Comparison of ENCODE assay signal across 9 cellular contexts in genomic region chr4:25030283-25031076, GRCh38. TPM values are rescaled to one million over a fixed set of nuclear protein-coding genes. Genes with fewer than 3 reads are reported as not detected.
DNase-seq lines count a peak whose midpoint lies in the region; ATAC-seq and TF ChIP-seq lines count a peak whose summit lies in the region.
"Had no signal": no experiment of that assay in that cellular context is flagged by ENCODE, and none has a peak within 500 bp of the region (broad histone marks: within the 10 kb centered on the region; RNA-seq: fewer than 3 reads in every experiment).

Gene LGI2, minus strand, starts transcription at chr4:25030946. Its CDS starts 253 bp downstream, at chr4:25030693.

- H3K27ac ChIP-seq in adrenal gland: no peak within 1 kb of the TSS

- H3K27me3 Mint-ChIP-seq in activated naive CD8-positive, alpha-beta T cell: peaks cover 49% of the 10 kb centered on the region
- peaks cover 78% of the 10 kb centered on the region for H3K27me3 Mint-ChIP-seq in activated naive CD8-positive, alpha-beta T cell treated with anti-CD3 and anti-CD28 coated beads for 36 hours

- DNase-seq in activated naive CD8-positive, alpha-beta T cell treated with anti-CD3 and anti-CD28 coated beads for 36 hours: no peak
- DNase-seq in adrenal gland (peak in 4 of 7 donors; percentile 20 to 37 (median 29)), skeletal muscle cell (ENCODE audit: low read depth) (no peak), SIG-M5 (lab: John Stamatoyannopoulos, UW) (no peak), SKM-1 (lab: John Stamatoyannopoulos, UW; ENCODE audit: unreplicated experiment) (no peak)

- H3K9me3 ChIP-seq in adrenal gland (replicated peaks in 1 of 3) (no peaks in the 10 kb centered on the region), iPS-15b (ENCODE audit: control insufficient read depth, insufficient read depth, low read length) (no peaks in the 10 kb centered on the region)

- no peak for ATAC-seq in GM21717 (IDR thresholded peaks at IDR 0.05; ENCODE audit: unreplicated experiment)

- H3K27ac Mint-ChIP-seq in activated naive CD8-positive, alpha-beta T cell: no peak within 1 kb of the TSS
- H3K27ac Mint-ChIP-seq in activated naive CD8-positive, alpha-beta T cell treated with anti-CD3 and anti-CD28 coated beads for 36 hours: no peak within 1 kb of the TSS

- peaks cover 9% of the 10 kb centered on the region for H3K9me3 Mint-ChIP-seq in activated naive CD8-positive, alpha-beta T cell (ENCODE audit: low read depth)
- H3K9me3 Mint-ChIP-seq in activated naive CD8-positive, alpha-beta T cell treated with anti-CD3 and anti-CD28 coated beads for 36 hours: peaks cover 8% of the 10 kb centered on the region

- TF ChIP-seq POLR2A in adrenal gland (IDR thresholded peaks at IDR 0.05): no peak

- peak within 1 kb of the TSS; percentile 55 for H3K9ac ChIP-seq in iPS-15b (ENCODE audit: low read depth, low read length)

- H3K4me3 ChIP-seq in adrenal gland: peak within 1 kb of the TSS in 2 of 4 donors; percentile 20 to 67
- H3K4me3 ChIP-seq in iPS-15b (ENCODE audit: low read depth, low read length): peak within 1 kb of the TSS; percentile 66
- peak within 1 kb of the TSS; percentile 44 for H3K4me3 ChIP-seq in skeletal muscle cell (ENCODE audit: low read depth, low read length)

- H3K4me1 ChIP-seq in adrenal gland (replicated peaks in 1 of 2): peaks cover 7 to 8% of the 10 kb centered on the region in 2 donors
- peaks cover 3% of the 10 kb centered on the region for H3K4me1 ChIP-seq in iPS-15b (ENCODE audit: control insufficient read depth, insufficient read depth, low read length)

- WGBS in adrenal gland, 4 donors: 0 to 1% (median 1%) methylated on average over 12 to 92 of the region's 92 CpGs; no CpG with 5 or more reads in 1 of the 4 donors

- H3K27me3 ChIP-seq in adrenal gland: peaks cover 25% of the 10 kb centered on the region
- peaks cover 39% of the 10 kb centered on the region for H3K27me3 ChIP-seq in iPS-15b (ENCODE audit: control insufficient read depth, insufficient read depth, low read length)

- H3K4me1 Mint-ChIP-seq in activated naive CD8-positive, alpha-beta T cell (ENCODE audit: low read depth): peaks cover 4% of the 10 kb centered on the region
- peaks cover 5% of the 10 kb centered on the region for H3K4me1 Mint-ChIP-seq in activated naive CD8-positive, alpha-beta T cell treated with anti-CD3 and anti-CD28 coated beads for 36 hours

- TF ChIP-seq CTCF in adrenal gland (IDR thresholded peaks at IDR 0.05): no peak

- intact Hi-C loops in adrenal gland (cut with DNase I): no loop called here

- peak within 1 kb of the TSS; percentile 61 for H3K4me3 Mint-ChIP-seq in activated naive CD8-positive, alpha-beta T cell
- H3K4me3 Mint-ChIP-seq in activated naive CD8-positive, alpha-beta T cell treated with anti-CD3 and anti-CD28 coated beads for 36 hours: no peak within 1 kb of the TSS

- H3K36me3 ChIP-seq in adrenal gland (replicated peaks in 1 of 2): no peaks in the 10 kb centered on the region
- H3K36me3 ChIP-seq in iPS-15b (ENCODE audit: control insufficient read depth, insufficient read depth, low read length): no peaks in the 10 kb centered on the region

- no peaks in the 10 kb centered on the region for H3K36me3 Mint-ChIP-seq in activated naive CD8-positive, alpha-beta T cell
- no peaks in the 10 kb centered on the region for H3K36me3 Mint-ChIP-seq in activated naive CD8-positive, alpha-beta T cell treated with anti-CD3 and anti-CD28 coated beads for 36 hours

RNA-seq across cellular contexts. Expression of gene LGI2, which starts in this region (rescaled TPM):
- total RNA-seq in activated naive CD8-positive, alpha-beta T cell treated with anti-CD3 and anti-CD28 coated beads for 36 hours: not detected
- total RNA-seq in adrenal gland: 1 to 10 TPM in 7 of 8 donors, under 1 TPM in 1; 0.72 to 4.9 (median 2.8) TPM
- 1 to 10 TPM in 1 of 3 donors, under 1 TPM in 2; 0.24 to 1.7 (median 0.44) TPM for polyA plus RNA-seq in adrenal gland
- total RNA-seq: activated CD8-positive, alpha-beta memory T cell treated with anti-CD3 and anti-CD28 coated beads for 36 hours had no signal

Comparison
In these comparisons a context has a peak if more than half of its experiments do, and no peak if none do; other contexts are left out.
1. DNase-seq: peak in adrenal gland (4 of 7); none in activated naive CD8-positive, alpha-beta T cell treated with anti-CD3 and anti-CD28 coated beads for 36 hours (single experiment), skeletal muscle cell (single experiment), SIG-M5 (single experiment) and SKM-1 (single experiment).